ENCODE assay signal across 16 cellular contexts in genomic region chrX:142096263-142096662, GRCh38.
A peak's percentile ranks its signal among the peaks of the same experiment; 100 is the strongest.
DNase-seq lines count a peak whose midpoint lies in the region; ATAC-seq and TF ChIP-seq lines count a peak whose summit lies in the region.
"Had no signal": no experiment of that assay in that cellular context is flagged by ENCODE, and none has a peak within 500 bp of the region (broad histone marks: within the 10 kb centered on the region; RNA-seq: fewer than 3 reads in every experiment).

No MANE protein-coding gene starts in this region.

- DNase-seq in NCI-H748 (lab: John Stamatoyannopoulos, UW; ENCODE audit: unreplicated experiment) = peak; percentile 34
- DNase-seq in NCI-H748 treated with DMSO at 0.1 percent for 48 hours (lab: John Stamatoyannopoulos, UW) = no peak
- DNase-seq in NCI-H1105 (lab: John Stamatoyannopoulos, UW) = peak; percentile 6
- DNase-seq in fibroblast of pulmonary artery (ENCODE audit: low read depth) = peak; percentile 4
- no peak for DNase-seq in NCI-H128 (lab: John Stamatoyannopoulos, UW; ENCODE audit: unreplicated experiment)
- DNase-seq: CD4-positive, CD25-positive, alpha-beta regulatory T cell; CD8-positive, alpha-beta T cell; DMS 273 treated with DMSO at 0.1 percent for 48 hours; DMS79; GDM1; GOT3; HFFc6 had no signal

- H3K4me3 ChIP-seq in fibroblast of pulmonary artery (replicated peaks; ENCODE audit: low read depth, low read length) = no peak overlapping the region
- H3K4me3 ChIP-seq: BLaER1, GM12878, HAP-1 had no signal

- TF ChIP-seq CTCF in fibroblast of pulmonary artery (IDR thresholded peaks at IDR 0.05; ENCODE audit: low read length, missing control alignments) = no peak

- no peak for ATAC-seq in GM19395 (IDR thresholded peaks at IDR 0.05; ENCODE audit: unreplicated experiment)
- ATAC-seq: CD8-positive, alpha-beta T cell; GM12878 had no signal

Comparison
In these comparisons a context has a peak if more than half of its experiments do, and no peak if none do; other contexts are left out.
1. DNase-seq: peak in NCI-H748 (single experiment), NCI-H1105 (single experiment) and fibroblast of pulmonary artery (single experiment); none in NCI-H748 treated with DMSO at 0.1 percent for 48 hours (single experiment) and NCI-H128 (single experiment).